Comparison of ENCODE assay signal across 2 cellular contexts in the genomic region with DNA sequence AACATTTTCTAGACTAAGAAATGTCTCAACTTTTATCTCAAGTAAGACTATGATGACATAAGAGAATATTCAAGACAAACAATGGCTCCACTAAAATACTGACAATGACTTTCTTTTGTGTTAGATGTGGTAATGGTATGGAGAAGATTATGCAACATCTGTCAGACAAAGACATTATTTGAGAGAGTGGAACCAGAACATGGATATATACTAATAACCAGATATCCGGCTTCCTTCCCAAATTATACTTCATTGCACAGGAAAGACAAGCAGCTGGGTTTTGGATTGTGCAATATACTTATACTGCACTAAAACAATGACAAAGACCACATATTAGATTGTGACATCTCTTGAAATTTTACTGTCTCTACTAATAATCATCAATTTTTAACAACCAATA.
TF ChIP-seq lines count a peak whose summit lies in the region.

No MANE protein-coding gene starts in this region.

TF ChIP-seq in SK-N-SH, 30 proteins besides CTCF, POLR2A, EP300 and RAD21 (continued from another document):
- peak; percentile 41; the same call in 1 of the 2 replicates for TF ChIP-seq TCF12 (IDR thresholded peaks at IDR 0.05)

TF ChIP-seq in WTC11, 78 proteins besides CTCF, POLR2A, EP300 and RAD21 (continued from another document):
- TF ChIP-seq ZBTB21 (CRISPR knock-in tag; IDR thresholded peaks at IDR 0.05; ENCODE audit: borderline replicate concordance): no peak
- no peak for TF ChIP-seq ZNF138 (CRISPR knock-in tag; conservative IDR thresholded peaks at IDR 0.05)
- TF ChIP-seq, protein P1, sequence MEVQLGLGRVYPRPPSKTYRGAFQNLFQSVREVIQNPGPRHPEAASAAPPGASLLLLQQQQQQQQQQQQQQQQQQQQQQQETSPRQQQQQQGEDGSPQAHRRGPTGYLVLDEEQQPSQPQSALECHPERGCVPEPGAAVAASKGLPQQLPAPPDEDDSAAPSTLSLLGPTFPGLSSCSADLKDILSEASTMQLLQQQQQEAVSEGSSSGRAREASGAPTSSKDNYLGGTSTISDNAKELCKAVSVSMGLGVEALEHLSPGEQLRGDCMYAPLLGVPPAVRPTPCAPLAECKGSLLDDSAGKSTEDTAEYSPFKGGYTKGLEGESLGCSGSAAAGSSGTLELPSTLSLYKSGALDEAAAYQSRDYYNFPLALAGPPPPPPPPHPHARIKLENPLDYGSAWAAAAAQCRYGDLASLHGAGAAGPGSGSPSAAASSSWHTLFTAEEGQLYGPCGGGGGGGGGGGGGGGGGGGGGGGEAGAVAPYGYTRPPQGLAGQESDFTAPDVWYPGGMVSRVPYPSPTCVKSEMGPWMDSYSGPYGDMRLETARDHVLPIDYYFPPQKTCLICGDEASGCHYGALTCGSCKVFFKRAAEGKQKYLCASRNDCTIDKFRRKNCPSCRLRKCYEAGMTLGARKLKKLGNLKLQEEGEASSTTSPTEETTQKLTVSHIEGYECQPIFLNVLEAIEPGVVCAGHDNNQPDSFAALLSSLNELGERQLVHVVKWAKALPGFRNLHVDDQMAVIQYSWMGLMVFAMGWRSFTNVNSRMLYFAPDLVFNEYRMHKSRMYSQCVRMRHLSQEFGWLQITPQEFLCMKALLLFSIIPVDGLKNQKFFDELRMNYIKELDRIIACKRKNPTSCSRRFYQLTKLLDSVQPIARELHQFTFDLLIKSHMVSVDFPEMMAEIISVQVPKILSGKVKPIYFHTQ (CRISPR knock-in tag; IDR thresholded peaks at IDR 0.05): no peak
- TF ChIP-seq, protein P2, sequence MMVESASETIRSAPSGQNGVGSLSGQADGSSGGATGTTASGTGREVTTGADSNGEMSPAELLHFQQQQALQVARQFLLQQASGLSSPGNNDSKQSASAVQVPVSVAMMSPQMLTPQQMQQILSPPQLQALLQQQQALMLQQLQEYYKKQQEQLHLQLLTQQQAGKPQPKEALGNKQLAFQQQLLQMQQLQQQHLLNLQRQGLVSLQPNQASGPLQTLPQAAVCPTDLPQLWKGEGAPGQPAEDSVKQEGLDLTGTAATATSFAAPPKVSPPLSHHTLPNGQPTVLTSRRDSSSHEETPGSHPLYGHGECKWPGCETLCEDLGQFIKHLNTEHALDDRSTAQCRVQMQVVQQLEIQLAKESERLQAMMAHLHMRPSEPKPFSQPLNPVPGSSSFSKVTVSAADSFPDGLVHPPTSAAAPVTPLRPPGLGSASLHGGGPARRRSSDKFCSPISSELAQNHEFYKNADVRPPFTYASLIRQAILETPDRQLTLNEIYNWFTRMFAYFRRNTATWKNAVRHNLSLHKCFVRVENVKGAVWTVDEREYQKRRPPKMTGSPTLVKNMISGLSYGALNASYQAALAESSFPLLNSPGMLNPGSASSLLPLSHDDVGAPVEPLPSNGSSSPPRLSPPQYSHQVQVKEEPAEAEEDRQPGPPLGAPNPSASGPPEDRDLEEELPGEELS (CRISPR knock-in tag; IDR thresholded peaks at IDR 0.05): no peak
- TF ChIP-seq ZNF219 (CRISPR knock-in tag; IDR thresholded peaks at IDR 0.05; ENCODE audit: borderline replicate concordance): no peak
- no peak for TF ChIP-seq ATF3 (CRISPR knock-in tag; conservative IDR thresholded peaks at IDR 0.05)
